In genomic region chr17:59547131-59547915, GRCh38 we compare ENCODE assay signal across 14 cellular contexts. TPM values are rescaled to one million over a fixed set of nuclear protein-coding genes. Genes with fewer than 3 reads are reported as not detected.
A peak's percentile ranks its signal among the peaks of the same experiment; 100 is the strongest.
DNase-seq lines count a peak whose midpoint lies in the region; ATAC-seq, FAIRE-seq and TF ChIP-seq lines count a peak whose summit lies in the region.
"Had no signal": no experiment of that assay in that cellular context is flagged by ENCODE, and none has a peak within 500 bp of the region (broad histone marks: within the 10 kb centered on the region; RNA-seq: fewer than 3 reads in every experiment).

No MANE protein-coding gene starts in this region.

- in situ Hi-C loops in GM23248 (cut with MboI): no loop called here

- H3K4me2 ChIP-seq in GM23248 (ENCODE audit: unreplicated experiment) (no peak overlapping the region), mesenchymal stem cell (ENCODE audit: low read length, poor library complexity, severe bottlenecking) (no peak overlapping the region)

- H2AFZ ChIP-seq in GM23248 (peak overlapping the region; percentile 65), mesenchymal stem cell (ENCODE audit: low read depth, low read length) (no peak overlapping the region)

- CTCF ChIA-PET in Calu3 (lab: Charles Lee): no interaction called here

- H3K14ac ChIP-seq in mesenchymal stem cell (ENCODE audit: low read length in 2 of 2): no peak overlapping the region

- no peak overlapping the region for H3K27ac ChIP-seq in GM23248
- H3K27ac ChIP-seq in mesenchymal stem cell (ENCODE audit: low read length, poor library complexity, severe bottlenecking): no peak overlapping the region
- H3K27ac ChIP-seq: C4-2B had no signal

- intact Hi-C loops in Calu3 (cut with micrococcal nuclease; ENCODE audit: unreplicated experiment): no loop called here

- H3K9me3 Mint-ChIP-seq in Calu3 (ENCODE audit: low read depth, unreplicated experiment): no peaks in the 10 kb centered on the region

- DNase-seq in GM23248 (no peak), NCI-H1436 treated with DMSO at 0.1 percent for 48 hours (lab: John Stamatoyannopoulos, UW) (peak; percentile 96), mesenchymal stem cell (peak; percentile 42), cerebellar cortex (ENCODE audit: low spot score) (no peak), Calu3 (no peak)
- DNase-seq: activated effector memory CD4-positive, alpha-beta T cell treated with Interleukin-2 at 50 U/mL for 16 hours; anterior cingulate cortex; NCI-H510A; small intestine; stimulated activated naive CD4-positive, alpha-beta T cell had no signal

- H3K27me3 ChIP-seq in GM23248 (replicated peaks; ENCODE audit: insufficient read depth) (peaks cover 7% of the 10 kb centered on the region; the same call in 1 of the 2 replicates), mesenchymal stem cell (ENCODE audit: control insufficient read depth in 1 of 2, insufficient read depth in 1 of 2, low read length in 2 of 2) (peaks cover 0 to 4% of the 10 kb centered on the region in 2 experiments)

- no peaks in the 10 kb centered on the region for H3K79me1 ChIP-seq in mesenchymal stem cell (replicated peaks; ENCODE audit: low read length, poor library complexity, severe bottlenecking)

- H3K4me1 Mint-ChIP-seq in Calu3 (ENCODE audit: low read depth, unreplicated experiment): no peaks in the 10 kb centered on the region

- H3K79me2 ChIP-seq in GM23248 (ENCODE audit: insufficient read depth): no peaks in the 10 kb centered on the region

- no peak for TF ChIP-seq CTCF in Calu3 (IDR thresholded peaks at IDR 0.05; ENCODE audit: unreplicated experiment)

- H3K4me3 ChIP-seq in GM23248 (no peak overlapping the region), mesenchymal stem cell (ENCODE audit: insufficient read depth in 1 of 2, low read depth in 1 of 2, low read length in 2 of 2) (no peak overlapping the region)

- H3K36me3 ChIP-seq in GM23248 (ENCODE audit: low read depth) (no peaks in the 10 kb centered on the region), mesenchymal stem cell (ENCODE audit: control insufficient read depth in 1 of 2, insufficient read depth in 2 of 2, low read depth in 1 of 2, low read length in 2 of 2) (no peaks in the 10 kb centered on the region)

- no peak overlapping the region for H2BK12ac ChIP-seq in mesenchymal stem cell (ENCODE audit: low read length in 2 of 2)

- no peak overlapping the region for H4K91ac ChIP-seq in mesenchymal stem cell (ENCODE audit: low read length)

- H3K18ac ChIP-seq in mesenchymal stem cell (ENCODE audit: low read depth in 1 of 2, low read length in 2 of 2): no peak overlapping the region

- no peak overlapping the region for H3K9ac ChIP-seq in GM23248
- H3K9ac ChIP-seq in mesenchymal stem cell (ENCODE audit: low read length): no peak overlapping the region

- 43 to 53% methylated on average over 9 of the region's 9 CpGs for WGBS in GM23248 (ENCODE audit: low coverage in 1 of 2, low lambda C conversion rate in 2 of 2, missing lambda C conversion rate in 2 of 2), 2 experiments
- WGBS in mesenchymal stem cell: 69% methylated on average over 6 of the region's 9 CpGs

- no peak overlapping the region for H3K23ac ChIP-seq in mesenchymal stem cell (ENCODE audit: low read length in 2 of 2)

- H4K20me1 ChIP-seq in GM23248 (ENCODE audit: insufficient read depth): no peaks in the 10 kb centered on the region

- H3K9me2 ChIP-seq in GM23248 (ENCODE audit: insufficient read depth): no peaks in the 10 kb centered on the region

- H3K27me3 Mint-ChIP-seq in Calu3 (ENCODE audit: unreplicated experiment): no peaks in the 10 kb centered on the region

- no peak overlapping the region for H3K4me3 Mint-ChIP-seq in Calu3 (ENCODE audit: low read depth, unreplicated experiment)

- no peaks in the 10 kb centered on the region for H3K36me3 Mint-ChIP-seq in Calu3 (ENCODE audit: insufficient read depth, unreplicated experiment)

- H3K4me1 ChIP-seq in GM23248 (ENCODE audit: insufficient read depth) (no peaks in the 10 kb centered on the region), mesenchymal stem cell (ENCODE audit: control insufficient read depth, insufficient read depth, low read depth, low read length) (no peaks in the 10 kb centered on the region)

- ATAC-seq in HG03354 (IDR thresholded peaks at IDR 0.05; ENCODE audit: poor library complexity, severe bottlenecking, unreplicated experiment) (no peak), GM18873 (IDR thresholded peaks at IDR 0.05; ENCODE audit: low FRiP score, unreplicated experiment) (no peak)

- H3K27ac Mint-ChIP-seq in Calu3 (ENCODE audit: unreplicated experiment): no peak overlapping the region

- H3K9me3 ChIP-seq in GM23248 (ENCODE audit: low read depth): no peaks in the 10 kb centered on the region
- H3K9me3 ChIP-seq in mesenchymal stem cell (ENCODE audit: control insufficient read depth, low read length): no peaks in the 10 kb centered on the region

- no peak overlapping the region for H2BK15ac ChIP-seq in mesenchymal stem cell (ENCODE audit: low read depth, poor library complexity, severe bottlenecking)

- H2BK120ac ChIP-seq in mesenchymal stem cell (ENCODE audit: low read depth, low read length): no peak overlapping the region

- FAIRE-seq in TTC549 (lab: Jason Lieb, UNC): peak; percentile 92
- FAIRE-seq: small intestine had no signal

- BruUV-seq in Calu3 (replicated peaks; lab: Mats Ljungman, UMichigan): no TSS peak

- no peak overlapping the region for H2BK5ac ChIP-seq in mesenchymal stem cell (ENCODE audit: low read depth, low read length, poor library complexity, severe bottlenecking)

- no peak overlapping the region for H2AK5ac ChIP-seq in mesenchymal stem cell (ENCODE audit: low read length, severe bottlenecking)

- H4K8ac ChIP-seq in mesenchymal stem cell (ENCODE audit: low read length): no peak overlapping the region

- H3F3A ChIP-seq in GM23248 (ENCODE audit: insufficient read depth): no peaks in the 10 kb centered on the region

- H3K4ac ChIP-seq in mesenchymal stem cell (ENCODE audit: low read depth in 1 of 2, low read length in 2 of 2): no peak overlapping the region

RNA-seq across cellular contexts. Expression of gene DHX40, which starts 18.1 kb away (rescaled TPM):
- total RNA-seq in GM23248 (2014; rRNA removed; shearing (Covaris generic)): 68.5 and 76.1 TPM in 2 replicates
- 17.9 and 18.9 TPM in 2 replicates for polyA plus RNA-seq in GM23248 (2016; fragmentation: Nextera tagmentation; extraction: Ambion mirVana)
- polyA plus RNA-seq in mesenchymal stem cell (2013, experiment 1 of 2): 17.8 TPM
- polyA plus RNA-seq in mesenchymal stem cell (2013, experiment 2 of 2): 18.4 TPM
- total RNA-seq in Calu3 (2022): 12.6 and 14.9 TPM in 2 replicates

Comparison
In these comparisons a context has a peak if more than half of its experiments do, and no peak if none do; other contexts are left out.
1. DNase-seq: peak in NCI-H1436 treated with DMSO at 0.1 percent for 48 hours (single experiment) and mesenchymal stem cell (single experiment); none in GM23248 (single experiment), cerebellar cortex (single experiment) and Calu3 (single experiment).